Comparison of ENCODE assay signal across 1 cellular context in the genomic region with DNA sequence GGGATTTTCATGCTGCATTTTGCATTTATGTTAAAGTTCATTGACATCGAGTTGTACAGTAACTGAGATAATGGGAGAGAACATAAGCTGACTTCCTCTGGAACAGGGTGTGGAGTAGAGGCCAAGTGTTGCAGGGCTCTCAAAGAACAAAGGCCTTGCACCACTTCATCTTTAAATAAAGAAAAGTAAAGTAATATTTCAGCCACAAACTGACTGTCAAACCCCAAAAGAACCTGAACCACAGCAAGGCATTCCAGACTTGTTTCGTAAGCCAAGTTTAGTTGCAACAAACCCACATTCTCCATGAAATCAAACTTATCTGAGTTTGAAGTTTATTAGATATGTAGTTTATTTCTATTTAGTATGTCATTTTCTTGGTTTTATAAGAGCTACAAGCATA.
TF ChIP-seq lines count a peak whose summit lies in the region.

No MANE protein-coding gene starts in this region.

TF ChIP-seq in GM23338, 12 proteins besides CTCF, POLR2A, EP300 and RAD21 (continued from another document):
- TF ChIP-seq ZNF462 (CRISPR knock-in tag; IDR thresholded peaks at IDR 0.05) (no peak), JUNB (IDR thresholded peaks at IDR 0.05; ENCODE audit: unreplicated experiment) (no peak), STAT1 (IDR thresholded peaks at IDR 0.05; ENCODE audit: unreplicated experiment) (no peak), NANOG (IDR thresholded peaks at IDR 0.05; ENCODE audit: borderline replicate concordance) (no peak), POLR2AphosphoS5 (IDR thresholded peaks at IDR 0.05; ENCODE audit: low read depth) (no peak), EZH2phosphoT487 (IDR thresholded peaks at IDR 0.05; ENCODE audit: unreplicated experiment) (no peak), EZH2 (IDR thresholded peaks at IDR 0.05; ENCODE audit: low read depth, unreplicated experiment) (no peak), ZNF331 (CRISPR knock-in tag; IDR thresholded peaks at IDR 0.05; ENCODE audit: low read depth) (no peak), ZNF114 (CRISPR knock-in tag; IDR thresholded peaks at IDR 0.05) (no peak)
- TF ChIP-seq, protein P1, sequence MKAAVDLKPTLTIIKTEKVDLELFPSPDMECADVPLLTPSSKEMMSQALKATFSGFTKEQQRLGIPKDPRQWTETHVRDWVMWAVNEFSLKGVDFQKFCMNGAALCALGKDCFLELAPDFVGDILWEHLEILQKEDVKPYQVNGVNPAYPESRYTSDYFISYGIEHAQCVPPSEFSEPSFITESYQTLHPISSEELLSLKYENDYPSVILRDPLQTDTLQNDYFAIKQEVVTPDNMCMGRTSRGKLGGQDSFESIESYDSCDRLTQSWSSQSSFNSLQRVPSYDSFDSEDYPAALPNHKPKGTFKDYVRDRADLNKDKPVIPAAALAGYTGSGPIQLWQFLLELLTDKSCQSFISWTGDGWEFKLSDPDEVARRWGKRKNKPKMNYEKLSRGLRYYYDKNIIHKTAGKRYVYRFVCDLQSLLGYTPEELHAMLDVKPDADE (IDR thresholded peaks at IDR 0.05), result no peak
